Comparison of ENCODE assay signal across 8 cellular contexts in genomic region chr19:58544591-58545285, GRCh38. TPM values are rescaled to one million over a fixed set of nuclear protein-coding genes. Genes with fewer than 3 reads are reported as not detected.
A peak's percentile ranks its signal among the peaks of the same experiment; 100 is the strongest.
DNase-seq lines count a peak whose midpoint lies in the region; ATAC-seq and TF ChIP-seq lines count a peak whose summit lies in the region.

No MANE protein-coding gene starts in this region.

- peak; percentile 79 for DNase-seq in activated naive CD4-positive, alpha-beta T cell treated with Interleukin-2 at 50 U/mL for 16 hours
- DNase-seq in activated naive CD4-positive, alpha-beta T cell (lab: John Stamatoyannopoulos, UW): no peak
- peak; percentile 51 for DNase-seq in epithelial cell of esophagus (ENCODE audit: low read depth)
- DNase-seq in natural killer cell: no peak
- peak in 1 of 2 donors; percentile 86 for DNase-seq in vagina (ENCODE audit: extremely low spot score in 2 of 2)
- no peak for DNase-seq in SKM-1 treated with dmso at 0.1 percent for 144 hours (lab: John Stamatoyannopoulos, UW; ENCODE audit: unreplicated experiment)

- H3K9me3 Mint-ChIP-seq in natural killer cell: no peaks in the 10 kb centered on the region

- peaks cover 31 to 34% of the 10 kb centered on the region in 2 donors for H3K4me1 Mint-ChIP-seq in natural killer cell

- peak overlapping the region; percentile 99 for H3K27ac Mint-ChIP-seq in natural killer cell

- TF ChIP-seq POLR2A in vagina (IDR thresholded peaks at IDR 0.05): no peak

- H3K4me3 ChIP-seq in epithelial cell of esophagus (ENCODE audit: low read length): peak overlapping the region; percentile 80
- H3K4me3 ChIP-seq in vagina: peak overlapping the region; percentile 94 to 99

- H3K36me3 Mint-ChIP-seq in natural killer cell: no peaks in the 10 kb centered on the region

- peaks cover 0 to 33% of the 10 kb centered on the region in 2 donors for H3K36me3 ChIP-seq in vagina

- peaks cover 34% of the 10 kb centered on the region for H3K4me1 ChIP-seq in vagina

- TF ChIP-seq CTCF in VCaP (conservative IDR thresholded peaks at IDR 0.05) (no peak), epithelial cell of esophagus (IDR thresholded peaks at IDR 0.05; ENCODE audit: insufficient read depth, low read depth, low read length, missing control alignments) (no peak), natural killer cell (IDR thresholded peaks at IDR 0.05) (no peak), vagina (IDR thresholded peaks at IDR 0.05) (no peak)

- H3K27ac ChIP-seq in VCaP (peak overlapping the region; percentile 95), vagina (peak overlapping the region; percentile 96)

- ATAC-seq in HG03097 (IDR thresholded peaks at IDR 0.05; ENCODE audit: low FRiP score, unreplicated experiment) (peak; percentile 50), natural killer cell (peak; percentile 39 to 67 (median 55))

- no peaks in the 10 kb centered on the region for H3K9me3 ChIP-seq in vagina

- H3K27me3 Mint-ChIP-seq in natural killer cell (ENCODE audit: low read depth in 2 of 2): peaks cover 6 to 7% of the 10 kb centered on the region in 2 donors

- peak overlapping the region; percentile 98 for H3K4me3 Mint-ChIP-seq in natural killer cell

- intact Hi-C loops in natural killer cell (cut with micrococcal nuclease): loop anchor here (1.0 kb wide), 3 partner anchors 11 to 45 kb away; partner anchors contain the start of genes CHMP2A and MZF1
- intact Hi-C loops in vagina (cut with DNase I): no loop called here

- no peaks in the 10 kb centered on the region for H3K27me3 ChIP-seq in vagina

RNA-seq across cellular contexts. Expression of gene TRIM28, which starts 0.9 kb away (rescaled TPM):
- total RNA-seq in natural killer cell (100 to 1,000 TPM; 330 to 451 (median 408) TPM), vagina (274 TPM)

RNA-seq across cellular contexts. Expression of gene CHMP2A, which starts 10.2 kb away (rescaled TPM):
- total RNA-seq in natural killer cell (10 to 100 TPM; 82.7 to 95.7 (median 94.7) TPM), vagina (76.4 TPM)

RNA-seq across cellular contexts. Expression of gene UBE2M, which starts 13.7 kb away (rescaled TPM):
- 10 to 100 TPM; 71.0 to 89.5 (median 81.9) TPM for total RNA-seq in natural killer cell
- 33.6 TPM for total RNA-seq in vagina

RNA-seq across cellular contexts. Expression of gene ZBTB45, which starts 25.1 kb away (rescaled TPM):
- total RNA-seq in natural killer cell (10 to 100 TPM in 1 of 3 donors, 1 to 10 TPM in 2; 9.6 to 12.6 (median 9.8) TPM), vagina (14.0 TPM)

RNA-seq across cellular contexts. Expression of gene MZF1, which starts 28.4 kb away (rescaled TPM):
- 10 to 100 TPM; 24.9 to 40.1 (median 37.3) TPM for total RNA-seq in natural killer cell
- 32.2 TPM for total RNA-seq in vagina

Comparison
In these comparisons a context has a peak if more than half of its experiments do, and no peak if none do; other contexts are left out.
1. DNase-seq: peak in activated naive CD4-positive, alpha-beta T cell treated with Interleukin-2 at 50 U/mL for 16 hours (single experiment) and epithelial cell of esophagus (single experiment); none in activated naive CD4-positive, alpha-beta T cell (0 of 4), natural killer cell (single experiment) and SKM-1 treated with dmso at 0.1 percent for 144 hours (single experiment).